8 cellular contexts compared by ENCODE assay signal in genomic region chrX:51860679-51861078, GRCh38. TPM values are rescaled to one million over a fixed set of nuclear protein-coding genes. Genes with fewer than 3 reads are reported as not detected.
A peak's percentile ranks its signal among the peaks of the same experiment; 100 is the strongest.
DNase-seq lines count a peak whose midpoint lies in the region; ATAC-seq and TF ChIP-seq lines count a peak whose summit lies in the region.

No MANE protein-coding gene starts in this region.

- CTCF ChIA-PET in WTC11 (lab: Charles Lee): interaction anchor here (0.6 to 2.8 kb wide), 11 partner anchors 13 to 246 kb away, joined by 3 to 49 read pairs (median 4); partner anchors contain the start of gene MAGED1

- POLR2A ChIA-PET in WTC11 (lab: Charles Lee): no interaction called here

- no peak overlapping the region for H3K4me3 Mint-ChIP-seq in WTC11

- no peaks in the 10 kb centered on the region for H3K27me3 Mint-ChIP-seq in WTC11 (ENCODE audit: low read depth)

- ATAC-seq in WTC11 (peak; percentile 79), GM19035 (IDR thresholded peaks at IDR 0.05; ENCODE audit: unreplicated experiment) (no peak), HG03095 (IDR thresholded peaks at IDR 0.05; ENCODE audit: unreplicated experiment) (no peak), HG02642 (IDR thresholded peaks at IDR 0.05; ENCODE audit: poor library complexity, unreplicated experiment) (no peak)

- peak overlapping the region; percentile 80 for H3K27ac Mint-ChIP-seq in WTC11

- peaks cover 20% of the 10 kb centered on the region for H3K9me3 Mint-ChIP-seq in WTC11

- in situ Hi-C loops in KBM-7 (cut with MboI; ENCODE audit: low pct_unique_long_range_greater_than_20kb, low sequenced_read_pairs): no loop called here

- peak; percentile 20 for DNase-seq in DMS53 treated with DMSO at 0.1 percent for 48 hours (lab: John Stamatoyannopoulos, UW; ENCODE audit: unreplicated experiment)
- peak; percentile 50 for DNase-seq in KBM-7
- DNase-seq in WTC11 (ENCODE audit: low spot score): peak; percentile 13
- peak; percentile 49 for DNase-seq in iris pigment epithelial cell (ENCODE audit: low read depth)
- no peak for DNase-seq in ureter (ENCODE audit: low spot score)

- H3K4me1 Mint-ChIP-seq in WTC11: peaks cover 18% of the 10 kb centered on the region

- peaks cover 21% of the 10 kb centered on the region for H3K36me3 Mint-ChIP-seq in WTC11

- peak; percentile 20; the same call in 1 of the 2 replicates for TF ChIP-seq CTCF in WTC11 (IDR thresholded peaks at IDR 0.05)

TF ChIP-seq in WTC11, 78 proteins besides CTCF, POLR2A, EP300 and RAD21:
- TF ChIP-seq ZNF138 (CRISPR knock-in tag; conservative IDR thresholded peaks at IDR 0.05): no peak
- TF ChIP-seq JAZF1 (CRISPR knock-in tag; IDR thresholded peaks at IDR 0.05): no peak
- no peak for TF ChIP-seq SMAD3 (CRISPR knock-in tag; IDR thresholded peaks at IDR 0.05; ENCODE audit: borderline replicate concordance)
- no peak for TF ChIP-seq MXD4 (CRISPR knock-in tag; IDR thresholded peaks at IDR 0.05; ENCODE audit: borderline replicate concordance)
- TF ChIP-seq SMAD4 (CRISPR knock-in tag; IDR thresholded peaks at IDR 0.05): no peak
- TF ChIP-seq OVOL2 (CRISPR knock-in tag; IDR thresholded peaks at IDR 0.05; ENCODE audit: borderline replicate concordance): no peak
- TF ChIP-seq ZNF416 (CRISPR knock-in tag; IDR thresholded peaks at IDR 0.05): no peak
- TF ChIP-seq, protein P1, sequence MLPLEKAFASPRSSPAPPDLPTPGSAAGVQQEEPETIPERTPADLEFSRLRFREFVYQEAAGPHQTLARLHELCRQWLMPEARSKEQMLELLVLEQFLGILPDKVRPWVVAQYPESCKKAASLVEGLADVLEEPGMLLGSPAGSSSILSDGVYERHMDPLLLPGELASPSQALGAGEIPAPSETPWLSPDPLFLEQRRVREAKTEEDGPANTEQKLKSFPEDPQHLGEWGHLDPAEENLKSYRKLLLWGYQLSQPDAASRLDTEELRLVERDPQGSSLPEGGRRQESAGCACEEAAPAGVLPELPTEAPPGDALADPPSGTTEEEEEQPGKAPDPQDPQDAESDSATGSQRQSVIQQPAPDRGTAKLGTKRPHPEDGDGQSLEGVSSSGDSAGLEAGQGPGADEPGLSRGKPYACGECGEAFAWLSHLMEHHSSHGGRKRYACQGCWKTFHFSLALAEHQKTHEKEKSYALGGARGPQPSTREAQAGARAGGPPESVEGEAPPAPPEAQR (CRISPR knock-in tag; IDR thresholded peaks at IDR 0.05): no peak
- TF ChIP-seq ZNF232 (CRISPR knock-in tag; IDR thresholded peaks at IDR 0.05): no peak
- TF ChIP-seq TCF7 (CRISPR knock-in tag; IDR thresholded peaks at IDR 0.05; ENCODE audit: low read depth): no peak
- TF ChIP-seq, protein P2, sequence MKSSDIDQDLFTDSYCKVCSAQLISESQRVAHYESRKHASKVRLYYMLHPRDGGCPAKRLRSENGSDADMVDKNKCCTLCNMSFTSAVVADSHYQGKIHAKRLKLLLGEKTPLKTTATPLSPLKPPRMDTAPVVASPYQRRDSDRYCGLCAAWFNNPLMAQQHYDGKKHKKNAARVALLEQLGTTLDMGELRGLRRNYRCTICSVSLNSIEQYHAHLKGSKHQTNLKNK (CRISPR knock-in tag; IDR thresholded peaks at IDR 0.05): no peak
- no peak for TF ChIP-seq MAX (CRISPR knock-in tag; IDR thresholded peaks at IDR 0.05)
- no peak for TF ChIP-seq ZNF425 (CRISPR knock-in tag; conservative IDR thresholded peaks at IDR 0.05)
- TF ChIP-seq, protein P3, sequence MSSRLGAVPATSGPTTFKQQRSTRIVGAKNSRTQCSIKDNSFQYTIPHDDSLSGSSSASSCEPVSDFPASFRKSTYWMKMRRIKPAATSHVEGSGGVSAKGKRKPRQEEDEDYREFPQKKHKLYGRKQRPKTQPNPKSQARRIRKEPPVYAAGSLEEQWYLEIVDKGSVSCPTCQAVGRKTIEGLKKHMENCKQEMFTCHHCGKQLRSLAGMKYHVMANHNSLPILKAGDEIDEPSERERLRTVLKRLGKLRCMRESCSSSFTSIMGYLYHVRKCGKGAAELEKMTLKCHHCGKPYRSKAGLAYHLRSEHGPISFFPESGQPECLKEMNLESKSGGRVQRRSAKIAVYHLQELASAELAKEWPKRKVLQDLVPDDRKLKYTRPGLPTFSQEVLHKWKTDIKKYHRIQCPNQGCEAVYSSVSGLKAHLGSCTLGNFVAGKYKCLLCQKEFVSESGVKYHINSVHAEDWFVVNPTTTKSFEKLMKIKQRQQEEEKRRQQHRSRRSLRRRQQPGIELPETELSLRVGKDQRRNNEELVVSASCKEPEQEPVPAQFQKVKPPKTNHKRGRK (CRISPR knock-in tag; IDR thresholded peaks at IDR 0.05; ENCODE audit: borderline replicate concordance): no peak
- no peak for TF ChIP-seq NFYB (CRISPR knock-in tag; conservative IDR thresholded peaks at IDR 0.05; ENCODE audit: low read depth)
- no peak for TF ChIP-seq GABPB1 (CRISPR knock-in tag; IDR thresholded peaks at IDR 0.05)
- TF ChIP-seq ZNF219 (CRISPR knock-in tag; IDR thresholded peaks at IDR 0.05; ENCODE audit: borderline replicate concordance): no peak
- TF ChIP-seq SP1 (CRISPR knock-in tag; conservative IDR thresholded peaks at IDR 0.05): no peak
- TF ChIP-seq ERG (CRISPR knock-in tag; IDR thresholded peaks at IDR 0.05): no peak
- no peak for TF ChIP-seq CBFB (CRISPR knock-in tag; IDR thresholded peaks at IDR 0.05; ENCODE audit: low read depth)

RNA-seq across cellular contexts. Expression of gene MAGED1, which starts 32.7 kb away (rescaled TPM):
- total RNA-seq in WTC11 (2021): 125 to 135 TPM (median 130 TPM) in 3 replicates
- total RNA-seq in ureter: 79.8 TPM
